ENCODE assay signal across 10 cellular contexts in the genomic region with DNA sequence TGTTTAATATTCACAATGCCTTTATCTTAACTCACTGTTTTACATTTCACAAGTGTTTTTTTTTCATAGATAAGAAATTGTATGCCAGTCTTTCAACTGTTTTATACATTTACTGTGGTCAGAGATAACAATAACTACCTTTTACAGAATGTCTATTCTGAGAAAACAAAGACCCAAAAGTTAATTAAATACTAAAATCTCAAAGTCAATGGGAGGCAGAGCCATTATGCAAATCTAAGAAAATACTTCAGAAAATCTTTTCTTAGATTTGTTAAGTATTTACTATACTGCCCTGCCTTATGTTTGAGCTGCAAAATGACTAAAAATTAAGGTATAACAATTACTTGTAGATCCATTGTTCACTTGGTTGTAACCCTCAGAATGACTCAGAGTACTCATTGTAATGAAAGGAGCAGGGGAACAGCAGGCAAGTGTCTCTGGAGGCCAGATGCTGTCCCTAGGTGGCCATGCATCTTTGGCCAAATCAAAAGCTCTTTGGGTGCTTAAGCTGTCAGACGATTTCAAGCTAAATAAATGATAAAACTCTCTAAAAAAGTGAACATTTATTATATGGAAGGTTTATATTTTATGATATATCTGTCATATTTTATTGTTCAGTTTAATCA.
"Had no signal": no experiment of that assay in that cellular context is flagged by ENCODE, and none has a peak within 500 bp of the region (broad histone marks: within the 10 kb centered on the region; RNA-seq: fewer than 3 reads in every experiment).

No MANE protein-coding gene starts in this region.

- H3K36me3 ChIP-seq: ovary, upper lobe of right lung had no signal

- H3K27me3 ChIP-seq: ovary, testis, upper lobe of right lung had no signal

- H3K4me3 ChIP-seq: ovary, testis, upper lobe of right lung had no signal

- H3K9me3 ChIP-seq: ovary, testis, upper lobe of right lung had no signal

- DNase-seq: activated CD4-positive, alpha-beta T cell treated with anti-CD3 and anti-CD28 coated beads, Interleukin-2, amount 50 U/mL, for 4 hours; activated naive CD4-positive, alpha-beta T cell treated with anti-CD3 and anti-CD28 coated beads, Interleukin-2, amount 50 U/mL, for 16 hours; activated T-cell treated with anti-CD3 and anti-CD28 coated beads, Interleukin-2, amount 50 U/mL, for 1 hour; left ventricle myocardium superior; ovary; stimulated activated CD4-positive, alpha-beta T cell treated with anti-CD3 and anti-CD28 coated beads, Interleukin-4, amount 100 ng/mL, for 1 hour; stimulated activated CD8-positive, alpha-beta memory T cell treated with anti-CD3 and anti-CD28 coated beads, Interleukin-4, amount 100 ng/mL, for 48 hours; T-helper 17 cell; testis; upper lobe of right lung had no signal

- H3K4me1 ChIP-seq: testis, upper lobe of right lung had no signal

- H3K27ac ChIP-seq: ovary, testis, upper lobe of right lung had no signal
